Comparison of ENCODE assay signal across 8 cellular contexts in the genomic region with DNA sequence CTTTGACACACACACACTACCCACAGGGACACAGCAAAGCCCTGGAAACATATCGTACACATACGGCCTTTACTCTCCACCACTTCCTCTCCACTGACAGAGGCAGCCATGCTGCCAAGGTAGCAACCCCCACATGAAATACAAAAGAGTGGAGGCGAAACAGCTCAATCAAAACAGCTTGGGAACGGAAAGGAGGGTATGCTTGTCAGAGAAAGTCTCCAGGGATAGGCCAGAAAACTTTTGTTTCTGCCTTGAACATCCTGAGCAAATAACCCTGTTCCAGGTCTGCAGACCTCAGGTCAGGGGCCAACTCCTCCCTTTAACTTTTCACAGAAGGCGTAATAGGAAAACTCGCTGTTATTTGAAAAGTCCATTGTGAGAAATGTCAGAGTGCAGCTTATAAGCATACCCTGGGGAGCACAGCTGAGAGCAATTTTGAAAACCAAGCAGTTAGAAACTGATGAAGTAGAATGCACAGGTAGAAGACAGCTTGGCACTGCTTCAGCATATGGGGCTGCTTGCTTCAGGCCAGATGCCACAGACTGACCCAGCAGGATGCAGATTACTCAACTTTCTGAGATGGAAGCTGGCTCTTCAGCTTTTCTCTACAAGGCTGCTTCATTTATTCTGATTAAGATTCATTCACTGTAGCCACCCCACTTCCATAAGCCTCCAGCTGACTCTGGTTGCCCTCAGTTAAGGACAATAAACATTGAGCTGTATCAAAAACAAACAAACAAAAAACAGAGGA. TPM values are rescaled to one million over a fixed set of nuclear protein-coding genes. Genes with fewer than 3 reads are reported as not detected.
DNase-seq lines count a peak whose midpoint lies in the region; ATAC-seq and TF ChIP-seq lines count a peak whose summit lies in the region.

No MANE protein-coding gene starts in this region.

- H3K9ac ChIP-seq in rectal smooth muscle tissue (ENCODE audit: low read length): no peak overlapping the region

- H3K27ac ChIP-seq in OCI-LY7 (ENCODE audit: low read depth, low read length, poor library complexity, severe bottlenecking) (no peak overlapping the region), rectal smooth muscle tissue (ENCODE audit: low read depth, low read length) (peak overlapping the region; percentile 3)

- no peaks in the 10 kb centered on the region for H3K9me2 ChIP-seq in OCI-LY7 (ENCODE audit: insufficient read depth, low read length)

- no peaks in the 10 kb centered on the region for H3K27me3 ChIP-seq in rectal smooth muscle tissue (ENCODE audit: control insufficient read depth, insufficient read depth, low read length)

- intact Hi-C loops in OCI-LY7 (cut with micrococcal nuclease; ENCODE audit: unreplicated experiment): no loop called here

- BruUV-seq in OCI-LY7 (replicated peaks; lab: Mats Ljungman, UMichigan): no TSS peak

- no peak overlapping the region for H2AFZ ChIP-seq in OCI-LY7 (ENCODE audit: low read length)

- no peaks in the 10 kb centered on the region for H3K79me2 ChIP-seq in OCI-LY7 (ENCODE audit: insufficient read depth, low read depth, low read length)

- POLR2A ChIA-PET in OCI-LY7 (lab: Charles Lee): interaction anchor here (0.6 kb wide), 1 partner anchor 164 kb away, joined by 3 read pairs; no protein-coding TSS in a partner anchor

- no peaks in the 10 kb centered on the region for H3K9me3 ChIP-seq in OCI-LY7 (ENCODE audit: low read length)

- H3K4me1 ChIP-seq in OCI-LY7 (ENCODE audit: insufficient read depth, low read length, poor library complexity, severe bottlenecking) (peaks cover 14% of the 10 kb centered on the region), rectal smooth muscle tissue (ENCODE audit: control insufficient read depth, insufficient read depth, low read length) (peaks cover 15% of the 10 kb centered on the region)

- no peak overlapping the region for H3K4me3 ChIP-seq in OCI-LY7 (ENCODE audit: low read depth, low read length, poor library complexity, severe bottlenecking)
- H3K4me3 ChIP-seq in rectal smooth muscle tissue (ENCODE audit: low read length): no peak overlapping the region

- peak overlapping the region; percentile 18; the same call in 1 of the 2 replicates for H3K4me2 ChIP-seq in OCI-LY7 (ENCODE audit: low read length)

- H3K36me3 ChIP-seq in OCI-LY7 (ENCODE audit: insufficient read depth, low read length) (peaks cover 38% of the 10 kb centered on the region), rectal smooth muscle tissue (ENCODE audit: control insufficient read depth, insufficient read depth, low read length) (no peaks in the 10 kb centered on the region)

- peak; percentile 11 for DNase-seq in A172 (ENCODE audit: low spot score)
- DNase-seq in OCI-LY7 (ENCODE audit: low spot score): no peak
- DNase-seq in dermis blood vessel endothelial cell: peak; percentile 48
- DNase-seq in NCI-H345 (lab: John Stamatoyannopoulos, UW): no peak

- ATAC-seq in GM19452 (IDR thresholded peaks at IDR 0.05; ENCODE audit: unreplicated experiment): peak; percentile 52
- ATAC-seq in GM21528 (IDR thresholded peaks at IDR 0.05; ENCODE audit: low FRiP score, unreplicated experiment): no peak
- no peak for ATAC-seq in GM19395 (IDR thresholded peaks at IDR 0.05; ENCODE audit: unreplicated experiment)

- H4K20me1 ChIP-seq in OCI-LY7 (ENCODE audit: insufficient read depth, low read length): no peaks in the 10 kb centered on the region

- no peak for TF ChIP-seq CTCF in OCI-LY7 (conservative IDR thresholded peaks at IDR 0.05; ENCODE audit: low read length)

- CTCF ChIA-PET in OCI-LY7 (lab: Charles Lee; ENCODE audit: unreplicated experiment): interaction anchor here (0.6 kb wide), 1 partner anchor 146 kb away, joined by 3 read pairs; no protein-coding TSS in a partner anchor

RNA-seq across cellular contexts. Expression of a gene that starts 18.0 kb away (rescaled TPM):
- total RNA-seq in A172 (2014; rRNA removed; shearing (Covaris generic)): 13.9 and 15.7 TPM in 2 replicates
- total RNA-seq in OCI-LY7 (2014; rRNA removed; shearing (Covaris generic)): 23.1 and 25.3 TPM in 2 replicates
- total RNA-seq in OCI-LY7 (2022): 44.9 and 47.4 TPM in 2 replicates
- 62.2 and 80.5 TPM in 2 replicates for total RNA-seq in dermis blood vessel endothelial cell

RNA-seq across cellular contexts. Expression of a gene that starts 18.4 kb away (rescaled TPM):
- total RNA-seq in A172 (2014; rRNA removed; shearing (Covaris generic)): 8.0 and 8.4 TPM in 2 replicates
- total RNA-seq in OCI-LY7 (2014; rRNA removed; shearing (Covaris generic)): 16.5 and 22.2 TPM in 2 replicates
- total RNA-seq in OCI-LY7 (2022): 25.8 and 30.1 TPM in 2 replicates
- total RNA-seq in dermis blood vessel endothelial cell: 11.9 and 23.1 TPM in 2 replicates

RNA-seq across cellular contexts. Expression of a gene that starts 33.9 kb away (rescaled TPM):
- total RNA-seq in A172 (2014; rRNA removed; shearing (Covaris generic)): not detected in 2 replicates
- total RNA-seq in OCI-LY7 (2014; rRNA removed; shearing (Covaris generic)): 1.1 and 1.3 TPM in 2 replicates
- total RNA-seq in OCI-LY7 (2022) (1.2 and 1.4 TPM in 2 replicates), dermis blood vessel endothelial cell (0.14 and 0.17 TPM in 2 replicates)

Comparison
In these comparisons a context has a peak if more than half of its experiments do, and no peak if none do; other contexts are left out.
1. DNase-seq: peak in A172 (single experiment) and dermis blood vessel endothelial cell (single experiment); none in OCI-LY7 (single experiment) and NCI-H345 (single experiment).